Comparison of ENCODE assay signal across 13 cellular contexts in the genomic region with DNA sequence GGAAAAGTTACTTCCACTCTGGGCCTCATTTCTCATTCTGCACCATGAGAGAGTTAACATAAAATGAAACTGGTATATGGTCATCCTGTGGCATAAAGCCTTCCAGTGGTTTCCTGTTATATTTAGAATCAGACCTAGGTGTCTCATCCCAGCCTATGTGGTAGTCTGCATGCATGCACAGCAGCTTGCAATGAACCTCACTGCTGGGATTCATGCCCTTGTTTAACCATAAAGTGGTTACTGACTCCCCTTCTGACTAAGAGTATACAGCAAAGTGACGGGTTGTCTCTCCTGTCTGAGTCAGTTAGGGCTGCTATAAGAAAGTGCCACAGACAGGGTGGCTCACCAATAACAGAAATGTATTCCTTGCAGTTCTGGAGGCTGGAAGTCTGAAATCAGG. TPM values are rescaled to one million over a fixed set of nuclear protein-coding genes. Genes with fewer than 3 reads are reported as not detected.
DNase-seq lines count a peak whose midpoint lies in the region; ATAC-seq and TF ChIP-seq lines count a peak whose summit lies in the region.
"Had no signal": no experiment of that assay in that cellular context is flagged by ENCODE, and none has a peak within 500 bp of the region (broad histone marks: within the 10 kb centered on the region; RNA-seq: fewer than 3 reads in every experiment).

No MANE protein-coding gene starts in this region.

- H3K27me3 Mint-ChIP-seq in activated naive CD8-positive, alpha-beta T cell treated with anti-CD3 and anti-CD28 coated beads, Interleukin-2, amount 10 ng/mL, durations not matched to agents 7 days and 5 days, result peaks cover 30% of the 10 kb centered on the region
- peaks cover 11% of the 10 kb centered on the region for H3K27me3 Mint-ChIP-seq in chondrocyte (ENCODE audit: low read depth)

- H3K36me3 Mint-ChIP-seq in activated naive CD8-positive, alpha-beta T cell treated with anti-CD3 and anti-CD28 coated beads, Interleukin-2, amount 10 ng/mL, durations not matched to agents 7 days and 5 days, result no peaks in the 10 kb centered on the region
- no peaks in the 10 kb centered on the region for H3K36me3 Mint-ChIP-seq in chondrocyte (ENCODE audit: low read depth)

- ATAC-seq in GM18868 (IDR thresholded peaks at IDR 0.05; ENCODE audit: unreplicated experiment) (peak; percentile 78), HG03139 (IDR thresholded peaks at IDR 0.05; ENCODE audit: unreplicated experiment) (peak; percentile 45)
- peak; percentile 91 for ATAC-seq in activated naive CD8-positive, alpha-beta T cell treated with anti-CD3 and anti-CD28 coated beads, Interleukin-2, amount 10 ng/mL, durations not matched to agents 7 days and 5 days (ENCODE audit: low read depth)

- no peak overlapping the region for H3K27ac Mint-ChIP-seq in activated naive CD8-positive, alpha-beta T cell treated with anti-CD3 and anti-CD28 coated beads, Interleukin-2, amount 10 ng/mL, durations not matched to agents 7 days and 5 days
- no peak overlapping the region for H3K27ac Mint-ChIP-seq in chondrocyte (ENCODE audit: unreplicated experiment)

- no peak for TF ChIP-seq CTCF in chondrocyte (IDR thresholded peaks at IDR 0.05)

- H3K4me3 Mint-ChIP-seq in activated naive CD8-positive, alpha-beta T cell treated with anti-CD3 and anti-CD28 coated beads, Interleukin-2, amount 10 ng/mL, durations not matched to agents 7 days and 5 days, result no peak overlapping the region
- H3K4me3 Mint-ChIP-seq in chondrocyte (ENCODE audit: unreplicated experiment), result no peak overlapping the region
- H3K4me3 Mint-ChIP-seq: neural crest cell had no signal

- POLR2A ChIA-PET in activated naive CD8-positive, alpha-beta T cell treated with anti-CD3 and anti-CD28 coated beads, Interleukin-2, amount 10 ng/mL, durations not matched to agents 7 days and 5 days (lab: Charles Lee), result interaction anchor here (0.9 kb wide), 1 partner anchor 10 kb away, joined by 3 read pairs; no protein-coding TSS in a partner anchor

- DNase-seq in Daoy (ENCODE audit: low read depth) (peak; percentile 70), hypothalamus (lab: John Stamatoyannopoulos, UW) (no peak), RPMI8226 (no peak), pons (ENCODE audit: low spot score) (no peak), chondrocyte (ENCODE audit: low spot score) (no peak)
- no peak for DNase-seq in activated naive CD8-positive, alpha-beta T cell treated with anti-CD3 and anti-CD28 coated beads, Interleukin-2, amount 10 ng/mL, durations not matched to agents 7 days and 5 days
- DNase-seq: anterior cingulate cortex, erythroblast, NCI-H2029, Peyer's patch had no signal

- H3K9me3 Mint-ChIP-seq in activated naive CD8-positive, alpha-beta T cell treated with anti-CD3 and anti-CD28 coated beads, Interleukin-2, amount 10 ng/mL, durations not matched to agents 7 days and 5 days, result no peaks in the 10 kb centered on the region
- no peaks in the 10 kb centered on the region for H3K9me3 Mint-ChIP-seq in chondrocyte (ENCODE audit: low read depth)
- H3K9me3 Mint-ChIP-seq: neural crest cell had no signal

- peaks cover 17% of the 10 kb centered on the region for H3K4me1 Mint-ChIP-seq in activated naive CD8-positive, alpha-beta T cell treated with anti-CD3 and anti-CD28 coated beads, Interleukin-2, amount 10 ng/mL, durations not matched to agents 7 days and 5 days
- H3K4me1 Mint-ChIP-seq in chondrocyte (ENCODE audit: low read depth), result no peaks in the 10 kb centered on the region
- H3K4me1 Mint-ChIP-seq: neural crest cell had no signal

RNA-seq across cellular contexts. Expression of gene TDRD7, which starts 14.7 kb away (rescaled TPM):
- 9.9 and 12.8 TPM in 2 replicates for total RNA-seq in Daoy (2014; rRNA removed; shearing (Covaris generic))
- 10 to 100 TPM; 13.8 to 14.5 TPM for total RNA-seq in activated naive CD8-positive, alpha-beta T cell treated with anti-CD3 and anti-CD28 coated beads, Interleukin-2, amount 10 ng/mL, durations not matched to agents 7 days and 5 days
- total RNA-seq in chondrocyte, result 8.9 to 9.8 TPM (median 9.7 TPM) in 3 replicates
